ENCODE assay signal across 15 cellular contexts in genomic region chr9:92980085-92980745, GRCh38. TPM values are rescaled to one million over a fixed set of nuclear protein-coding genes. Genes with fewer than 3 reads are reported as not detected.
DNase-seq lines count a peak whose midpoint lies in the region; ATAC-seq, FAIRE-seq and TF ChIP-seq lines count a peak whose summit lies in the region.
"Had no signal": no experiment of that assay in that cellular context is flagged by ENCODE, and none has a peak within 500 bp of the region (broad histone marks: within the 10 kb centered on the region; RNA-seq: fewer than 3 reads in every experiment).

No MANE protein-coding gene starts in this region.

- DNase-seq in activated naive CD4-positive, alpha-beta T cell treated with Interleukin-2 at 50 U/mL for 16 hours: peak; percentile 23
- no peak for DNase-seq in activated naive CD4-positive, alpha-beta T cell (lab: John Stamatoyannopoulos, UW)
- DNase-seq in T-cell (peak in 1 of 34 experiments; percentile 13), bronchial epithelial cell (ENCODE audit: low read depth) (peak; percentile 76), SK-N-SH (no peak)
- no peak for DNase-seq in stimulated activated naive CD8-positive, alpha-beta T cell treated with anti-CD3 and anti-CD28 coated beads, Interleukin-15, amount 100 ng/mL, for 72 hours
- DNase-seq: colonic mucosa, NCI-H1105, NCI-H446 treated with DMSO at 0.1 percent for 48 hours, ovary, WERI-Rb-1 had no signal

- H2AFZ ChIP-seq in SK-N-SH (ENCODE audit: low read depth): no peak overlapping the region

- POLR2A ChIA-PET in T-cell (lab: Charles Lee): interaction anchor here (0.6 to 0.7 kb wide), 5 partner anchors 10 to 204 kb away, joined by 3 to 4 read pairs (median 3); no protein-coding TSS in a partner anchor
- POLR2A ChIA-PET in SK-N-SH (lab: Yijun Ruan, JAX): no interaction called here

- no peak overlapping the region for H3K4me3 ChIP-seq in bronchial epithelial cell (ENCODE audit: low read depth, low read length)
- no peak overlapping the region for H3K4me3 ChIP-seq in SK-N-SH (ENCODE audit: low read depth in 2 of 2, low read length in 1 of 2)
- H3K4me3 ChIP-seq: colonic mucosa, ovary had no signal

- no peaks in the 10 kb centered on the region for H3K79me2 ChIP-seq in SK-N-SH (ENCODE audit: insufficient read depth)

- no peaks in the 10 kb centered on the region; the same call in 1 of the 2 replicates for H3K9me3 ChIP-seq in SK-N-SH
- H3K9me3 ChIP-seq: colonic mucosa, ovary had no signal

- ATAC-seq in T-cell (replicated peaks in 1 of 4): peak in 3 of 4 experiments; percentile 35 to 72 (median 55)
- ATAC-seq in stimulated activated naive CD8-positive, alpha-beta T cell treated with anti-CD3 and anti-CD28 coated beads, Interleukin-15, amount 100 ng/mL, for 72 hours: no peak
- no peak for ATAC-seq in GM18511 (IDR thresholded peaks at IDR 0.05; ENCODE audit: unreplicated experiment)
- ATAC-seq in HG03571 (IDR thresholded peaks at IDR 0.05; ENCODE audit: unreplicated experiment): no peak

- H3K4me1 Mint-ChIP-seq in T-cell: peaks cover 78 to 84% (median 83%) of the 10 kb centered on the region in 3 donors
- peaks cover 70% of the 10 kb centered on the region for H3K4me1 Mint-ChIP-seq in stimulated activated naive CD8-positive, alpha-beta T cell treated with anti-CD3 and anti-CD28 coated beads, Interleukin-15, amount 100 ng/mL, for 72 hours

- no peak overlapping the region for H3K27ac ChIP-seq in SK-N-SH (ENCODE audit: low read depth in 2 of 2, low read length in 1 of 2)
- H3K27ac ChIP-seq: colonic mucosa, ovary, RWPE1, WERI-Rb-1 had no signal

- no peaks in the 10 kb centered on the region for H3F3A ChIP-seq in SK-N-SH (replicated peaks; ENCODE audit: insufficient read depth)

- H4K20me1 ChIP-seq in SK-N-SH (ENCODE audit: insufficient read depth): no peaks in the 10 kb centered on the region

- no peak for TF ChIP-seq EP300 in SK-N-SH (IDR thresholded peaks at IDR 0.05; ENCODE audit: borderline replicate concordance in 1 of 2, low read depth in 1 of 2, low read length in 1 of 2)

- FAIRE-seq in bronchial epithelial cell (lab: Jason Lieb, UNC): no peak
- FAIRE-seq: HTR-8/SVneo had no signal

- H3K4me1 ChIP-seq in SK-N-SH (ENCODE audit: control insufficient read depth in 1 of 2, insufficient read depth in 2 of 2, low read depth in 1 of 2, low read length in 1 of 2): no peaks in the 10 kb centered on the region
- H3K4me1 ChIP-seq: colonic mucosa had no signal

- H3K9me2 ChIP-seq in SK-N-SH: no peaks in the 10 kb centered on the region

- TF ChIP-seq CTCF in bronchial epithelial cell (IDR thresholded peaks at IDR 0.05; ENCODE audit: insufficient read depth, low read length, severe bottlenecking): no peak
- TF ChIP-seq CTCF in SK-N-SH (IDR thresholded peaks at IDR 0.05): no peak

- no peaks in the 10 kb centered on the region for H3K9me3 Mint-ChIP-seq in T-cell
- peaks cover 16 to 22% of the 10 kb centered on the region in 2 donors for H3K9me3 Mint-ChIP-seq in stimulated activated naive CD8-positive, alpha-beta T cell treated with anti-CD3 and anti-CD28 coated beads, Interleukin-15, amount 100 ng/mL, for 72 hours

- H3K27me3 ChIP-seq in bronchial epithelial cell (ENCODE audit: control insufficient read depth, insufficient read depth, low read length) (no peaks in the 10 kb centered on the region), SK-N-SH (ENCODE audit: insufficient read depth) (no peaks in the 10 kb centered on the region)
- H3K27me3 ChIP-seq: colonic mucosa, ovary had no signal

- TF ChIP-seq RAD21 in SK-N-SH (IDR thresholded peaks at IDR 0.05; ENCODE audit: low read length): no peak

- H3K36me3 ChIP-seq in bronchial epithelial cell (ENCODE audit: control insufficient read depth, insufficient read depth, low read length) (no peaks in the 10 kb centered on the region), SK-N-SH (replicated peaks in 1 of 2; ENCODE audit: control insufficient read depth in 1 of 2, insufficient read depth in 2 of 2, low read length in 1 of 2) (no peaks in the 10 kb centered on the region)
- H3K36me3 ChIP-seq: colonic mucosa, ovary, WERI-Rb-1 had no signal

- H3K4me3 Mint-ChIP-seq in T-cell: peak overlapping the region; percentile 55 to 76 (median 64)
- H3K4me3 Mint-ChIP-seq in stimulated activated naive CD8-positive, alpha-beta T cell treated with anti-CD3 and anti-CD28 coated beads, Interleukin-15, amount 100 ng/mL, for 72 hours: peak overlapping the region; percentile 59 to 65

- H3K27ac Mint-ChIP-seq in T-cell: peak overlapping the region; percentile 88 to 93
- peak overlapping the region; percentile 30 to 39 for H3K27ac Mint-ChIP-seq in stimulated activated naive CD8-positive, alpha-beta T cell treated with anti-CD3 and anti-CD28 coated beads, Interleukin-15, amount 100 ng/mL, for 72 hours

- no peak overlapping the region for H3K9ac ChIP-seq in SK-N-SH

- no peak overlapping the region for H3K4me2 ChIP-seq in SK-N-SH

- 49% methylated on average over 5 of the region's 7 CpGs for WGBS in SK-N-SH (ENCODE audit: low lambda C conversion rate)

- no peaks in the 10 kb centered on the region for H3K27me3 Mint-ChIP-seq in T-cell
- H3K27me3 Mint-ChIP-seq in stimulated activated naive CD8-positive, alpha-beta T cell treated with anti-CD3 and anti-CD28 coated beads, Interleukin-15, amount 100 ng/mL, for 72 hours: no peaks in the 10 kb centered on the region

- H3K36me3 Mint-ChIP-seq in T-cell: peaks cover 67% of the 10 kb centered on the region

- CTCF ChIA-PET in T-cell (lab: Charles Lee) (interaction anchor here in 1 of 2 donors (0.6 to 2.3 kb wide), 5 partner anchors 10 to 44 kb away, joined by 3 to 9 read pairs (median 7); no protein-coding TSS in a partner anchor), SK-N-SH (lab: Yijun Ruan, JAX) (interaction anchor here (0.6 kb wide), 1 partner anchor 23 kb away, joined by 3 read pairs; no protein-coding TSS in a partner anchor)

TF ChIP-seq in SK-N-SH, 30 proteins besides CTCF, POLR2A, EP300 and RAD21:
- TF ChIP-seq FOXJ3 (CRISPR knock-in tag; IDR thresholded peaks at IDR 0.05): no peak
- TF ChIP-seq ZBTB33 (IDR thresholded peaks at IDR 0.05; ENCODE audit: borderline replicate concordance, low read depth): no peak
- TF ChIP-seq TAF1 (IDR thresholded peaks at IDR 0.05; ENCODE audit: borderline replicate concordance, low read depth, low read length): no peak
- no peak for TF ChIP-seq MAX (IDR thresholded peaks at IDR 0.05; ENCODE audit: low read depth)
- TF ChIP-seq RXRA (IDR thresholded peaks at IDR 0.05; ENCODE audit: borderline replicate concordance, low read depth): no peak
- TF ChIP-seq TEAD4 (IDR thresholded peaks at IDR 0.05; ENCODE audit: borderline replicate concordance, insufficient read depth): no peak
- no peak for TF ChIP-seq FOSL2 (IDR thresholded peaks at IDR 0.05; ENCODE audit: borderline replicate concordance, low read depth)
- TF ChIP-seq RCOR1 (IDR thresholded peaks at IDR 0.05; ENCODE audit: low read length): no peak
- no peak for TF ChIP-seq GATA2 (CRISPR knock-in tag; IDR thresholded peaks at IDR 0.05)
- no peak for TF ChIP-seq TCF12 (IDR thresholded peaks at IDR 0.05)
- no peak for TF ChIP-seq POLR2AphosphoS5 (IDR thresholded peaks at IDR 0.05; ENCODE audit: low read depth, low read length)
- TF ChIP-seq EZH2phosphoT487 (IDR thresholded peaks at IDR 0.05; ENCODE audit: borderline replicate concordance, low read depth): no peak
- TF ChIP-seq RFX5 (IDR thresholded peaks at IDR 0.05; ENCODE audit: low read length): no peak
- TF ChIP-seq USF1 (IDR thresholded peaks at IDR 0.05; ENCODE audit: borderline replicate concordance, low read depth): no peak
- TF ChIP-seq FOXM1 (IDR thresholded peaks at IDR 0.05; ENCODE audit: low read depth): no peak

RNA-seq across cellular contexts. Expression of gene FGD3, which starts 32.9 kb away (rescaled TPM):
- total RNA-seq in T-cell (100 to 1,000 TPM; 188 to 349 (median 293) TPM), bronchial epithelial cell (0.26 and 1.0 TPM in 2 replicates)
- not detected in 2 replicates for polyA plus RNA-seq in SK-N-SH (2012; rRNA removed)
- 0.01 TPM in 2 replicates for polyA plus RNA-seq in SK-N-SH (2012; cell fraction: cytosol; rRNA removed)
- not detected in 2 replicates for polyA plus RNA-seq in SK-N-SH (2012; cell fraction: nucleus; rRNA removed)

Comparison
In these comparisons a context has a peak if more than half of its experiments do, and no peak if none do; other contexts are left out.
1. DNase-seq: peak in activated naive CD4-positive, alpha-beta T cell treated with Interleukin-2 at 50 U/mL for 16 hours (single experiment) and bronchial epithelial cell (single experiment); none in activated naive CD4-positive, alpha-beta T cell (0 of 4), stimulated activated naive CD8-positive, alpha-beta T cell treated with anti-CD3 and anti-CD28 coated beads, Interleukin-15, amount 100 ng/mL, for 72 hours (0 of 2) and SK-N-SH (single experiment).
2. ATAC-seq: peak in T-cell (3 of 4); none in stimulated activated naive CD8-positive, alpha-beta T cell treated with anti-CD3 and anti-CD28 coated beads, Interleukin-15, amount 100 ng/mL, for 72 hours (single experiment), GM18511 (single experiment) and HG03571 (single experiment).
3. RNA of gene FGD3, which starts 32.9 kb away (total RNA-seq): 188 to 349 TPM in T-cell; 0.26 to 1.0 TPM in bronchial epithelial cell; every median in the first group is over 10 times any median in the second.